In the genomic region with DNA sequence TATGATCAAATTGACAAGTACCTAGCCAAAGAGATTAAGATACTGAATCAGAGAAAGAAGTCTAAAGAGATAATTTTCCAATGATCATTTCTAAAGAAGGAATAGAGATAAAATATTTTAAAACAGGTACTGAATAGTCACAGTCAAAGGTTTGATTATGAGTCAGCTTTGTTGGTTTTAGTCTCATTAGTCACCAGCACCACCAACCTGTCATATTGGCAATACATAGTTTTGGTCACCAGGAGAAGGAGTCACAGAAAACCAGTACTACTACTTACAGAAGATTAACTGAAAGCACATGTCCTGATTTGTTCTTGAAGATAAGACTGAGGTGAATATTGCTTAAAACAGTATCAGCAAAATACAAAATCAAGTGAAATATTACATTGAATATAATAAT, we compare ENCODE assay signal across 8 cellular contexts. TPM values are rescaled to one million over a fixed set of nuclear protein-coding genes. Genes with fewer than 3 reads are reported as not detected.
DNase-seq lines count a peak whose midpoint lies in the region; FAIRE-seq and TF ChIP-seq lines count a peak whose summit lies in the region.

No MANE protein-coding gene starts in this region.

- H3K9me3 Mint-ChIP-seq in activated naive CD4-positive, alpha-beta T cell treated with anti-CD3 and anti-CD28 coated beads, Interleukin-2, amount 50 U/mL, for 24 hours: no peaks in the 10 kb centered on the region
- H3K9me3 Mint-ChIP-seq in CD14-positive monocyte: no peaks in the 10 kb centered on the region

- H3K36me3 Mint-ChIP-seq in activated naive CD4-positive, alpha-beta T cell treated with anti-CD3 and anti-CD28 coated beads, Interleukin-2, amount 50 U/mL, for 24 hours: no peaks in the 10 kb centered on the region
- no peaks in the 10 kb centered on the region for H3K36me3 Mint-ChIP-seq in CD14-positive monocyte

- BruUV-seq in mammary epithelial cell (replicated peaks; lab: Mats Ljungman, UMichigan): no TSS peak

- peak overlapping the region; percentile 30 for H3K4me2 ChIP-seq in KMS-11
- H3K4me2 ChIP-seq in mammary epithelial cell (ENCODE audit: insufficient read depth, low read depth, low read length): peak overlapping the region; percentile 57

- in situ Hi-C loops in mammary epithelial cell (cut with MboI; ENCODE audit: low sequenced_read_pairs in 2 of 2): no loop called here

- H3K79me2 ChIP-seq in KMS-11 (ENCODE audit: insufficient read depth, low read depth): peaks cover 90% of the 10 kb centered on the region
- no peaks in the 10 kb centered on the region for H3K79me2 ChIP-seq in mammary epithelial cell (ENCODE audit: insufficient read depth, low read length)

- FAIRE-seq in small intestine (lab: Jason Lieb, UNC): peak; percentile 85

- H4K20me1 ChIP-seq in KMS-11 (ENCODE audit: insufficient read depth): 0 out of 2 replicates have a peak, but pooled peaks cover 2% of the 10 kb centered on the region
- H4K20me1 ChIP-seq in mammary epithelial cell (ENCODE audit: insufficient read depth, low read length): no peaks in the 10 kb centered on the region

- no peaks in the 10 kb centered on the region for H3K27me3 ChIP-seq in KMS-11 (ENCODE audit: insufficient read depth, low read depth)
- H3K27me3 ChIP-seq in mammary epithelial cell (ENCODE audit: insufficient read depth, low read length): no peaks in the 10 kb centered on the region
- no peaks in the 10 kb centered on the region for H3K27me3 ChIP-seq in small intestine (ENCODE audit: control insufficient read depth in 2 of 2, insufficient read depth in 2 of 2, low read length in 2 of 2)
- H3K27me3 ChIP-seq in ascending aorta: no peaks in the 10 kb centered on the region

- H3K27ac Mint-ChIP-seq in activated naive CD4-positive, alpha-beta T cell treated with anti-CD3 and anti-CD28 coated beads, Interleukin-2, amount 50 U/mL, for 24 hours: peak overlapping the region; percentile 90
- no peak overlapping the region for H3K27ac Mint-ChIP-seq in CD14-positive monocyte

- H3K9me3 ChIP-seq in mammary epithelial cell (replicated peaks; ENCODE audit: insufficient read depth, low read length): no peaks in the 10 kb centered on the region
- no peaks in the 10 kb centered on the region for H3K9me3 ChIP-seq in small intestine (ENCODE audit: control insufficient read depth, low read depth)
- H3K9me3 ChIP-seq in ascending aorta: no peaks in the 10 kb centered on the region

- intact Hi-C loops in mammary epithelial cell (cut with micrococcal nuclease) (loop anchor here (2.0 to 5.0 kb wide), 2 partner anchors 36 to 569 kb away; a partner anchor contains a TSS), CD14-positive monocyte (cut with micrococcal nuclease) (no loop called here), ascending aorta (cut with DNase I) (no loop called here)

- no peak for DNase-seq in activated naive CD4-positive, alpha-beta T cell (lab: John Stamatoyannopoulos, UW)
- DNase-seq in H4 (ENCODE audit: low spot score) (peak; percentile 23), mammary epithelial cell (peak; percentile 92), small intestine (peak; percentile 9), CD14-positive monocyte (ENCODE audit: low spot score) (no peak), ascending aorta (ENCODE audit: low spot score in 2 of 2) (no peak)

- H3K4me3 ChIP-seq in KMS-11 (IDR thresholded peaks at IDR 0.05; ENCODE audit: insufficient read depth, low read depth, low read length) (no peak overlapping the region), mammary epithelial cell (replicated peaks in 1 of 3; ENCODE audit: insufficient read depth in 1 of 3, low read depth in 2 of 3, low read length in 3 of 3) (peak overlapping the region in 1 of 3 experiments; percentile 17), small intestine (ENCODE audit: low read depth in 1 of 2, low read length in 2 of 2) (no peak overlapping the region), ascending aorta (no peak overlapping the region)

- peak overlapping the region; percentile 16; the same call in 1 of the 2 replicates for H3K27ac ChIP-seq in KMS-11
- peak overlapping the region; percentile 36 for H3K27ac ChIP-seq in mammary epithelial cell (ENCODE audit: insufficient read depth, low read depth, low read length)
- H3K27ac ChIP-seq in small intestine (ENCODE audit: low read depth in 1 of 2, low read length in 1 of 2): no peak overlapping the region
- H3K27ac ChIP-seq in ascending aorta: peak overlapping the region in 1 of 2 donors; percentile 35

- no peaks in the 10 kb centered on the region for H3K36me3 ChIP-seq in KMS-11 (ENCODE audit: insufficient read depth)
- no peaks in the 10 kb centered on the region for H3K36me3 ChIP-seq in mammary epithelial cell (ENCODE audit: insufficient read depth, low read length)
- no peaks in the 10 kb centered on the region for H3K36me3 ChIP-seq in small intestine (ENCODE audit: control insufficient read depth in 2 of 2, insufficient read depth in 2 of 2, low read length in 2 of 2)
- H3K36me3 ChIP-seq in ascending aorta: no peaks in the 10 kb centered on the region

- dilution Hi-C loops in mammary epithelial cell (cut with HindIII; ENCODE audit: low sequenced_read_pairs): no loop called here

- H3K4me1 ChIP-seq in KMS-11 (ENCODE audit: low read depth, poor library complexity, severe bottlenecking): peaks cover 42% of the 10 kb centered on the region
- H3K4me1 ChIP-seq in mammary epithelial cell (ENCODE audit: insufficient read depth, low read length): peaks cover 18% of the 10 kb centered on the region
- H3K4me1 ChIP-seq in small intestine (ENCODE audit: control insufficient read depth in 2 of 2, insufficient read depth in 1 of 2, low read depth in 1 of 2, low read length in 1 of 2): peaks cover 0 to 3% of the 10 kb centered on the region in 2 donors
- peaks cover 5 to 23% of the 10 kb centered on the region in 2 donors for H3K4me1 ChIP-seq in ascending aorta

- H2AFZ ChIP-seq in KMS-11 (ENCODE audit: low read depth) (no peak overlapping the region), mammary epithelial cell (ENCODE audit: low read depth, low read length) (no peak overlapping the region)

- CTCF ChIA-PET in mammary epithelial cell (lab: Charles Lee; ENCODE audit: low non-redundant PET): interaction anchor here (0.5 to 0.6 kb wide), 2 partner anchors 137 to 543 kb away, joined by 4 to 8 read pairs; no protein-coding TSS in a partner anchor

- no peak for TF ChIP-seq CTCF in KMS-11 (conservative IDR thresholded peaks at IDR 0.05; ENCODE audit: low read depth, low read length)
- TF ChIP-seq CTCF in mammary epithelial cell (conservative IDR thresholded peaks at IDR 0.05 in 1 of 2, IDR thresholded peaks at IDR 0.05 in 1 of 2; ENCODE audit: extremely low read depth in 1 of 2, insufficient read depth in 1 of 2, low read depth in 1 of 2, low read length in 2 of 2): peak in 1 of 2 donors; percentile 40
- TF ChIP-seq CTCF in CD14-positive monocyte (IDR thresholded peaks at IDR 0.05): no peak
- TF ChIP-seq CTCF in ascending aorta (IDR thresholded peaks at IDR 0.05): no peak

- H3K9ac ChIP-seq in KMS-11 (no peak overlapping the region), mammary epithelial cell (ENCODE audit: insufficient read depth, low read length) (no peak overlapping the region)

- H3K4me3 Mint-ChIP-seq in activated naive CD4-positive, alpha-beta T cell treated with anti-CD3 and anti-CD28 coated beads, Interleukin-2, amount 50 U/mL, for 24 hours: peak overlapping the region; percentile 42
- no peak overlapping the region for H3K4me3 Mint-ChIP-seq in CD14-positive monocyte

- no peaks in the 10 kb centered on the region for H3K27me3 Mint-ChIP-seq in activated naive CD4-positive, alpha-beta T cell treated with anti-CD3 and anti-CD28 coated beads, Interleukin-2, amount 50 U/mL, for 24 hours
- no peaks in the 10 kb centered on the region for H3K27me3 Mint-ChIP-seq in CD14-positive monocyte (ENCODE audit: low read depth in 3 of 3)

- peaks cover 83% of the 10 kb centered on the region for H3K4me1 Mint-ChIP-seq in activated naive CD4-positive, alpha-beta T cell treated with anti-CD3 and anti-CD28 coated beads, Interleukin-2, amount 50 U/mL, for 24 hours
- peaks cover 4% of the 10 kb centered on the region for H3K4me1 Mint-ChIP-seq in CD14-positive monocyte

RNA-seq across cellular contexts. Expression of a gene that starts 34.6 kb away (rescaled TPM):
- total RNA-seq in H4 (2014; rRNA removed; shearing (Covaris generic)): 10.6 and 12.2 TPM in 2 replicates
- 1 to 10 TPM; 1.2 to 1.3 TPM for total RNA-seq in mammary epithelial cell
- 0.20 TPM for polyA plus RNA-seq in mammary epithelial cell
- polyA minus RNA-seq in mammary epithelial cell: not detected
- polyA plus RNA-seq in small intestine: 1 to 10 TPM; 2.7 to 7.2 (median 6.5) TPM
- under 1 TPM; 0.13 to 0.20 TPM for polyA plus RNA-seq in CD14-positive monocyte
- 77.3 TPM for total RNA-seq in ascending aorta

Comparison
In these comparisons a context has a peak if more than half of its experiments do, and no peak if none do; other contexts are left out.
1. DNase-seq: peak in H4 (single experiment), mammary epithelial cell (single experiment) and small intestine (single experiment); none in activated naive CD4-positive, alpha-beta T cell (0 of 4), CD14-positive monocyte (single experiment) and ascending aorta (0 of 2).
2. H3K27ac ChIP-seq: peak in KMS-11 (single experiment) and mammary epithelial cell (single experiment); none in small intestine (0 of 2).